ENCODE assay signal across 24 cellular contexts in the genomic region with DNA sequence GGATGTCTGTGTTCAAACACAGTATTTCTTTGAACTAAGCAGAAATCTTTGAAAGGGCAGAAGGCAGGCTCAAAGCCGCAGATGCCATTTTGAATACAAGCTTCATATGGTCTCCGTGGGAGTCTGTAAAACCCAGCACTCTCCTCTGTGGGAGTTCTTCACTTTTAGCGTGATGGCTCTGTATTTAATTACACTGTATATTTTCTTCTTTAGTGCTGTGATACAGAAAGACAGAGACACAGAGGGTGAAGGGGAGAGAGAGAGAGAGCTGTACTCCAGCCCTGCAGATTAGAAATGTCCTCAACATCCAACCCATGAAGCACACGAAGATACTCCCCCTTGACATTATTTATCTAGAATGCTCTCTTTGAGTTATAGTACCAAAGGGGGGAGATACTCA.
"Had no signal": no experiment of that assay in that cellular context is flagged by ENCODE, and none has a peak within 500 bp of the region (broad histone marks: within the 10 kb centered on the region; RNA-seq: fewer than 3 reads in every experiment).

No MANE protein-coding gene starts in this region.

- H3K36me3 ChIP-seq: MG63, SJSA1 had no signal

- H3K4me3 Mint-ChIP-seq: activated CD8-positive, alpha-beta T cell treated with anti-CD3 and anti-CD28 coated beads, Interleukin-2, amount 10 ng/mL, durations not matched to agents 7 days and 5 days; activated naive CD4-positive, alpha-beta T cell treated with anti-CD3 and anti-CD28 coated beads, Interleukin-2, amount 50 U/mL, for 24 hours; T-helper 17 cell; WTC11 had no signal

- H3K27ac ChIP-seq: SJSA1 had no signal

- H3K36me3 Mint-ChIP-seq: activated naive CD4-positive, alpha-beta T cell treated with anti-CD3 and anti-CD28 coated beads, Interleukin-2, amount 50 U/mL, for 24 hours; WTC11 had no signal

- H3K9me3 ChIP-seq: MG63, SJSA1 had no signal

- H3K27me3 ChIP-seq: MG63, SJSA1 had no signal

- H3K27me3 Mint-ChIP-seq: T-helper 17 cell had no signal

- DNase-seq: activated CD4-positive, alpha-beta T cell treated with anti-CD3 and anti-CD28 coated beads for 48 hours; activated CD4-positive, alpha-beta T cell treated with anti-CD3 and anti-CD28 coated beads, Interleukin-2, amount 50 U/mL, for 4 hours; activated CD4-positive, CD25-positive, alpha-beta regulatory T cell treated with anti-CD3 and anti-CD28 coated beads, Interleukin-2, amount 50 U/mL, for 72 hours; activated CD8-positive, alpha-beta memory T cell treated with anti-CD3 and anti-CD28 coated beads, Interleukin-2, amount 50 U/mL, for 48 hours; activated CD8-positive, alpha-beta T cell treated with anti-CD3 and anti-CD28 coated beads, Interleukin-2, amount 10 ng/mL, durations not matched to agents 7 days and 5 days; activated naive CD4-positive, alpha-beta T cell; activated T-cell treated with anti-CD3 and anti-CD28 coated beads, Interleukin-2, amount 50 U/mL, for 1 hour; aorta; central memory CD4-positive, alpha-beta T cell; MG63; MV-4-11; NCI-H1092 treated with DMSO at 0.1 percent for 48 hours; NCI-H1417 treated with DMSO at 0.1 percent for 48 hours; NCI-H187; NCI-H2081; NCI-H2227 treated with DMSO at 0.1 percent for 48 hours; NCI-H526 treated with DMSO at 0.1 percent for 48 hours; NCI-H82; SHP77; T-helper 17 cell; T-helper 9 cell had no signal

- H3K4me1 ChIP-seq: SJSA1 had no signal

- ATAC-seq: activated CD8-positive, alpha-beta T cell treated with anti-CD3 and anti-CD28 coated beads, Interleukin-2, amount 10 ng/mL, durations not matched to agents 7 days and 5 days; T-helper 17 cell; WTC11 had no signal

- H3K27ac Mint-ChIP-seq: activated CD8-positive, alpha-beta T cell treated with anti-CD3 and anti-CD28 coated beads, Interleukin-2, amount 10 ng/mL, durations not matched to agents 7 days and 5 days; activated naive CD4-positive, alpha-beta T cell treated with anti-CD3 and anti-CD28 coated beads, Interleukin-2, amount 50 U/mL, for 24 hours; T-helper 17 cell; WTC11 had no signal

- H3K9me3 Mint-ChIP-seq: WTC11 had no signal

- H3K4me3 ChIP-seq: MG63, SJSA1 had no signal

- H3K4me1 Mint-ChIP-seq: activated naive CD4-positive, alpha-beta T cell treated with anti-CD3 and anti-CD28 coated beads, Interleukin-2, amount 50 U/mL, for 24 hours; T-helper 17 cell; WTC11 had no signal
